Comparison of ENCODE assay signal across 11 cellular contexts in genomic region chr2:47990503-47990902, GRCh38.
"Had no signal": no experiment of that assay in that cellular context is flagged by ENCODE, and none has a peak within 500 bp of the region (broad histone marks: within the 10 kb centered on the region; RNA-seq: fewer than 3 reads in every experiment).

No MANE protein-coding gene starts in this region.

- ATAC-seq: GM23338, HCT116 had no signal

- H3K36me3 ChIP-seq: HAP-1 had no signal

- FAIRE-seq: H1, H54 had no signal

- H3K9me3 ChIP-seq: HAP-1 had no signal

- H3K9ac ChIP-seq: GM23248 had no signal

- H2AFZ ChIP-seq: GM23248 had no signal

- H3K4me1 ChIP-seq: HAP-1 had no signal

- H3K27ac ChIP-seq: GM23248 had no signal

- H3K4me3 ChIP-seq: GM23248, GM23338, HAP-1 had no signal

- H3K4me2 ChIP-seq: GM23338 had no signal

- DNase-seq: GM23248, GOT3, H7, H9, HCEC 1CT, HFFc6 had no signal
